Comparison of ENCODE assay signal across 8 cellular contexts in the genomic region with DNA sequence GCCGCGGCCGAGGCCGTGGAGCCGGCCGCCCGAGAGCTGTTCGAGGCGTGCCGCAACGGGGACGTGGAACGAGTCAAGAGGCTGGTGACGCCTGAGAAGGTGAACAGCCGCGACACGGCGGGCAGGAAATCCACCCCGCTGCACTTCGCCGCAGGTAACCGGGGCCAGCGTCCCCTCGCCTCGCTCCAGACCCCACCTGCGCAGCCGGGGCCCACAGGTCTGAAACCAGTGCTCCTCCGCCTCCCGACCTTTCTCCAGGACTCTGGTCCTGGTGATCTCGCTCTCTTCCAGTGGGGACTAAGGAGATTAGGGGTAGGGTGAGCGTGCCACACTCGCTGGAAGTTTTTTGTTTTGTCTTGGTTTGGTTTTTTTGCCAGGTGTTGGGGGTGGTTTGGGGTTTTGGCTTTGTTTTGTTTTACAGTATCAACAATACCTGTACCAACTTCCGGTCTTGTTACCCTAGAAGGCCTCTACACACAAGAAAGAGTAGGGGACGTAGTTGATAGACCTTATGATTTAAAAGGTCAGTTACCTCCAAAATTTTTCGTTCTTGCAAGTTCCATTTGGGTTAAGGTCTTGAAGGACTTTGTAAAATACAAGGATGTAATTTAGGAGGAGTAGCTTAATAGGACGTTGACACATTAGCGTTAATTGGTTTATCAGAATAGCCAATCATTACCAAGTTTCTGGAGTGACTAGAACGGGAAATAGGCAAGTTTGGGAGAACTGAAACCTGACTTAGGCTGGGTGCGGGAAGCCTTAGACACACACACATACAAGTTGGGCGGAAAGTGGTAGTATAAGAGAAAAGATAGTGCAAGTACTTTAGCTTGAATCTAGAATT. TPM values are rescaled to one million over a fixed set of nuclear protein-coding genes. Genes with fewer than 3 reads are reported as not detected.
A peak's percentile ranks its signal among the peaks of the same experiment; 100 is the strongest.
DNase-seq lines count a peak whose midpoint lies in the region; ATAC-seq and TF ChIP-seq lines count a peak whose summit lies in the region.

No MANE protein-coding gene starts in this region.

- H3K27ac ChIP-seq in RWPE2 (ENCODE audit: poor library complexity, severe bottlenecking) = peak overlapping the region; percentile 86
- peak overlapping the region; percentile 93 to 97 for H3K27ac ChIP-seq in ascending aorta
- H3K27ac ChIP-seq in hepatocyte = peak overlapping the region; percentile 95

- WGBS in hepatocyte (ENCODE audit: low lambda C conversion rate, missing lambda C conversion rate) = under 1% methylated on average over 35 of the region's 40 CpGs

- no peaks in the 10 kb centered on the region for H3K9me3 ChIP-seq in RWPE2 (ENCODE audit: severe bottlenecking)
- H3K9me3 ChIP-seq in ascending aorta = no peaks in the 10 kb centered on the region
- no peaks in the 10 kb centered on the region for H3K9me3 ChIP-seq in hepatocyte (ENCODE audit: low read depth)

- intact Hi-C loops in ascending aorta (cut with DNase I) = loop anchor here (2.0 to 5.0 kb wide), 6 partner anchors 83 to 637 kb away; partner anchors contain the start of genes BTAF1 and PPP1R3C

- H3K36me3 ChIP-seq in RWPE2 (ENCODE audit: low read depth) (peaks cover 42% of the 10 kb centered on the region), ascending aorta (no peaks in the 10 kb centered on the region), hepatocyte (replicated peaks; ENCODE audit: insufficient read depth, low read depth) (no peaks in the 10 kb centered on the region)

- peaks cover 43% of the 10 kb centered on the region for H4K20me1 ChIP-seq in hepatocyte (ENCODE audit: insufficient read depth, poor library complexity, severe bottlenecking)

- peak overlapping the region; percentile 86 for H3K4me3 ChIP-seq in RWPE2 (ENCODE audit: severe bottlenecking)
- H3K4me3 ChIP-seq in ascending aorta = peak overlapping the region; percentile 96 to 98
- H3K4me3 ChIP-seq in hepatocyte = peak overlapping the region; percentile 98
- peak overlapping the region; percentile 88 for H3K4me3 ChIP-seq in retinal pigment epithelial cell (ENCODE audit: low read length)

- ATAC-seq in GM19324 (IDR thresholded peaks at IDR 0.05; ENCODE audit: low FRiP score, unreplicated experiment) = peak; percentile 45
- peak; percentile 51 for ATAC-seq in HG03354 (IDR thresholded peaks at IDR 0.05; ENCODE audit: poor library complexity, severe bottlenecking, unreplicated experiment)
- ATAC-seq in RWPE2 (ENCODE audit: low read depth) = peak; percentile 27

- DNase-seq in COLO829 (ENCODE audit: low spot score) (peak; percentile 14), RWPE2 (ENCODE audit: low spot score) (no peak), ascending aorta (ENCODE audit: low spot score in 2 of 2) (peak in 1 of 2 donors; percentile 66), hepatocyte (ENCODE audit: low spot score) (peak; percentile 16), retinal pigment epithelial cell (ENCODE audit: low read depth) (no peak), occipital lobe (lab: John Stamatoyannopoulos, UW) (no peak)

- peaks cover 59% of the 10 kb centered on the region for H3K79me2 ChIP-seq in hepatocyte

- peak overlapping the region; percentile 74 for H3K4me2 ChIP-seq in hepatocyte

- H3K27me3 ChIP-seq in RWPE2 (ENCODE audit: insufficient read depth, poor library complexity, severe bottlenecking) (no peaks in the 10 kb centered on the region), ascending aorta (no peaks in the 10 kb centered on the region), hepatocyte (no peaks in the 10 kb centered on the region)

- H3K9me2 ChIP-seq in hepatocyte (replicated peaks; ENCODE audit: insufficient read depth) = no peaks in the 10 kb centered on the region

- TF ChIP-seq CTCF in RWPE2 (IDR thresholded peaks at IDR 0.05; ENCODE audit: poor library complexity, severe bottlenecking) (no peak), ascending aorta (IDR thresholded peaks at IDR 0.05) (no peak), hepatocyte (IDR thresholded peaks at IDR 0.05; ENCODE audit: poor library complexity) (no peak), retinal pigment epithelial cell (conservative IDR thresholded peaks at IDR 0.05; ENCODE audit: low read depth, low read length) (no peak)

- H3K4me1 ChIP-seq in RWPE2 (ENCODE audit: insufficient read depth, poor library complexity, severe bottlenecking) = peaks cover 28% of the 10 kb centered on the region
- peaks cover 7 to 28% of the 10 kb centered on the region in 2 donors for H3K4me1 ChIP-seq in ascending aorta
- H3K4me1 ChIP-seq in hepatocyte (ENCODE audit: insufficient read depth) = peaks cover 25% of the 10 kb centered on the region

- H2AFZ ChIP-seq in hepatocyte = peak overlapping the region; percentile 62

RNA-seq across cellular contexts. Expression of gene TNKS2, which starts 0.7 kb away (rescaled TPM):
- 26.4 TPM for total RNA-seq in ascending aorta
- total RNA-seq in hepatocyte = 33.8 and 40.4 TPM in 2 replicates
- 11.9 and 14.7 TPM in 2 replicates for polyA plus RNA-seq in hepatocyte
- total RNA-seq in occipital lobe = 151 TPM

Comparison
In these comparisons a context has a peak if more than half of its experiments do, and no peak if none do; other contexts are left out.
1. DNase-seq: peak in COLO829 (single experiment) and hepatocyte (single experiment); none in RWPE2 (single experiment), retinal pigment epithelial cell (single experiment) and occipital lobe (single experiment).
2. Peak in every context shown above with its lines, with median percentiles within 50 percentile points of each other: ATAC-seq, H3K27ac ChIP-seq and H3K4me3 ChIP-seq.